In genomic region chr2:183078163-183078466, GRCh38 we compare ENCODE assay signal across 8 cellular contexts. TPM values are rescaled to one million over a fixed set of nuclear protein-coding genes. Genes with fewer than 3 reads are reported as not detected.
DNase-seq lines count a peak whose midpoint lies in the region; TF ChIP-seq lines count a peak whose summit lies in the region.

No MANE protein-coding gene starts in this region.

- CTCF ChIA-PET in activated naive CD4-positive, alpha-beta T cell treated with anti-CD3 and anti-CD28 coated beads, Interleukin-2, amount 10 ng/mL, durations not matched to agents 7 days and 5 days (lab: Charles Lee) = interaction anchor here (0.6 to 1.5 kb wide), 4 partner anchors 16 to 116 kb away, joined by 3 read pairs; no protein-coding TSS in a partner anchor

- no peaks in the 10 kb centered on the region for H3K79me1 ChIP-seq in trophoblast cell (ENCODE audit: low read length)

- no peak overlapping the region for H4K8ac ChIP-seq in trophoblast cell (ENCODE audit: low read depth, low read length)

- H3K23ac ChIP-seq in trophoblast cell (ENCODE audit: low read length) = no peak overlapping the region

- H2AK5ac ChIP-seq in trophoblast cell (ENCODE audit: low read length) = no peak overlapping the region

- no peak overlapping the region for H4K12ac ChIP-seq in trophoblast cell (ENCODE audit: low read depth, low read length)

- H3K18ac ChIP-seq in trophoblast cell (ENCODE audit: low read length) = no peak overlapping the region

- H3K14ac ChIP-seq in trophoblast cell (ENCODE audit: low read length) = no peak overlapping the region

- no peak overlapping the region for H2BK5ac ChIP-seq in trophoblast cell (ENCODE audit: low read depth, low read length, poor library complexity)

- no peaks in the 10 kb centered on the region for H3K36me3 Mint-ChIP-seq in activated naive CD4-positive, alpha-beta T cell treated with anti-CD3 and anti-CD28 coated beads, Interleukin-2, amount 10 ng/mL, durations not matched to agents 7 days and 5 days
- no peaks in the 10 kb centered on the region for H3K36me3 Mint-ChIP-seq in glutamatergic neuron (ENCODE audit: unreplicated experiment)

- DNase-seq in activated naive CD4-positive, alpha-beta T cell treated with anti-CD3 and anti-CD28 coated beads, Interleukin-2, amount 10 ng/mL, durations not matched to agents 7 days and 5 days = no peak
- DNase-seq in activated naive CD4-positive, alpha-beta T cell treated with anti-CD3 and anti-CD28 coated beads, Interleukin-2, amount 50 U/mL, for 16 hours = no peak
- DNase-seq in WERI-Rb-1 (peak; percentile 66), glutamatergic neuron (peak; percentile 42), trophoblast cell (no peak), GOT3 (lab: John Stamatoyannopoulos, UW) (no peak)
- no peak for DNase-seq in NK-92 treated with Interleukin-12 subunit alpha and Interleukin-12 subunit beta, amount 100 ng/mL, for 24 hours (lab: John Stamatoyannopoulos, UW)
- no peak for DNase-seq in effector CD4-positive, alpha-beta T cell

- H2BK12ac ChIP-seq in trophoblast cell (ENCODE audit: low read length) = no peak overlapping the region

- H2AFZ ChIP-seq in trophoblast cell (ENCODE audit: insufficient read depth, low read length, poor library complexity) = no peak overlapping the region

- H3K9me3 ChIP-seq in WERI-Rb-1 (ENCODE audit: severe bottlenecking) = no peaks in the 10 kb centered on the region
- no peaks in the 10 kb centered on the region for H3K9me3 ChIP-seq in trophoblast cell (ENCODE audit: insufficient read depth, low read depth, low read length)

- H3K4me3 Mint-ChIP-seq in activated naive CD4-positive, alpha-beta T cell treated with anti-CD3 and anti-CD28 coated beads, Interleukin-2, amount 10 ng/mL, durations not matched to agents 7 days and 5 days = peak overlapping the region; percentile 89
- H3K4me3 Mint-ChIP-seq in glutamatergic neuron (ENCODE audit: unreplicated experiment) = peak overlapping the region; percentile 95

- TF ChIP-seq CTCF in WERI-Rb-1 (IDR thresholded peaks at IDR 0.05; ENCODE audit: low read depth, low read length) (no peak), glutamatergic neuron (IDR thresholded peaks at IDR 0.05; ENCODE audit: partially characterized antibody, unreplicated experiment) (no peak)

- H3K9me3 Mint-ChIP-seq in activated naive CD4-positive, alpha-beta T cell treated with anti-CD3 and anti-CD28 coated beads, Interleukin-2, amount 10 ng/mL, durations not matched to agents 7 days and 5 days = no peaks in the 10 kb centered on the region
- H3K9me3 Mint-ChIP-seq in glutamatergic neuron (ENCODE audit: unreplicated experiment) = no peaks in the 10 kb centered on the region

- H3K4me2 ChIP-seq in trophoblast cell (ENCODE audit: low read length) = peak overlapping the region; percentile 96

- WGBS in trophoblast cell (ENCODE audit: extremely low coverage, insufficient coverage, insufficient read length) = no CpG with 5 or more reads among the region's 8 CpGs

- H3K27me3 ChIP-seq in WERI-Rb-1 (ENCODE audit: insufficient read depth, low read depth, severe bottlenecking) = no peaks in the 10 kb centered on the region
- no peaks in the 10 kb centered on the region for H3K27me3 ChIP-seq in trophoblast cell (ENCODE audit: insufficient read depth, low read length)

- peaks cover 12% of the 10 kb centered on the region for H3K27me3 Mint-ChIP-seq in activated naive CD4-positive, alpha-beta T cell treated with anti-CD3 and anti-CD28 coated beads, Interleukin-2, amount 10 ng/mL, durations not matched to agents 7 days and 5 days
- no peaks in the 10 kb centered on the region for H3K27me3 Mint-ChIP-seq in glutamatergic neuron (ENCODE audit: unreplicated experiment)

- peaks cover 13% of the 10 kb centered on the region for H3K4me1 Mint-ChIP-seq in activated naive CD4-positive, alpha-beta T cell treated with anti-CD3 and anti-CD28 coated beads, Interleukin-2, amount 10 ng/mL, durations not matched to agents 7 days and 5 days
- no peaks in the 10 kb centered on the region for H3K4me1 Mint-ChIP-seq in glutamatergic neuron (ENCODE audit: low read depth, unreplicated experiment)

- H3K36me3 ChIP-seq in WERI-Rb-1 (no peaks in the 10 kb centered on the region), trophoblast cell (ENCODE audit: control insufficient read depth in 1 of 2, insufficient read depth in 2 of 2, low read length in 2 of 2) (no peaks in the 10 kb centered on the region)

- H2BK120ac ChIP-seq in trophoblast cell (ENCODE audit: insufficient read depth, low read length, poor library complexity) = no peak overlapping the region

- H3K9ac ChIP-seq in trophoblast cell (ENCODE audit: low read length) = peak overlapping the region; percentile 42

- H3K27ac ChIP-seq in WERI-Rb-1 (peak overlapping the region; percentile 65), trophoblast cell (ENCODE audit: low read depth, low read length) (no peak overlapping the region)

- no peaks in the 10 kb centered on the region for H3K79me2 ChIP-seq in trophoblast cell (ENCODE audit: control insufficient read depth, insufficient read depth, low read length, poor library complexity)

- peak overlapping the region; percentile 97 for H3K4me3 ChIP-seq in WERI-Rb-1 (ENCODE audit: low read depth, low read length)
- peak overlapping the region; percentile 70 for H3K4me3 ChIP-seq in trophoblast cell (ENCODE audit: low read depth, low read length)

- H3K27ac Mint-ChIP-seq in activated naive CD4-positive, alpha-beta T cell treated with anti-CD3 and anti-CD28 coated beads, Interleukin-2, amount 10 ng/mL, durations not matched to agents 7 days and 5 days = peak overlapping the region; percentile 3
- H3K27ac Mint-ChIP-seq in glutamatergic neuron (ENCODE audit: unreplicated experiment) = peak overlapping the region; percentile 88

- H3K4me1 ChIP-seq in trophoblast cell (ENCODE audit: control insufficient read depth in 1 of 2, insufficient read depth in 2 of 2, low read length in 2 of 2) = peaks cover 3 to 4% of the 10 kb centered on the region in 2 experiments

- H3K4ac ChIP-seq in trophoblast cell (ENCODE audit: low read depth, low read length) = no peak overlapping the region

- no peak overlapping the region for H4K91ac ChIP-seq in trophoblast cell (ENCODE audit: low read depth, low read length)

RNA-seq across cellular contexts. Expression of gene DUSP19, which starts 0.4 kb away (rescaled TPM):
- total RNA-seq in glutamatergic neuron (ENCODE audit: unreplicated experiment) = 1.6 TPM
- 0.48 and 0.54 TPM in 2 replicates for polyA plus RNA-seq in trophoblast cell (2013)

RNA-seq across cellular contexts. Expression of gene NCKAP1, which starts 39.9 kb away (rescaled TPM):
- 116 TPM for total RNA-seq in glutamatergic neuron (ENCODE audit: unreplicated experiment)
- 100 and 102 TPM in 2 replicates for polyA plus RNA-seq in trophoblast cell (2013)

RNA-seq across cellular contexts. Expression of gene NUP35, which starts 46.1 kb away (rescaled TPM):
- total RNA-seq in glutamatergic neuron (ENCODE audit: unreplicated experiment) = 8.6 TPM
- polyA plus RNA-seq in trophoblast cell (2013) = 10.7 and 11.0 TPM in 2 replicates

Comparison
In these comparisons a context has a peak if more than half of its experiments do, and no peak if none do; other contexts are left out.
1. DNase-seq: peak in WERI-Rb-1 (single experiment) and glutamatergic neuron (single experiment); none in activated naive CD4-positive, alpha-beta T cell treated with anti-CD3 and anti-CD28 coated beads, Interleukin-2, amount 10 ng/mL, durations not matched to agents 7 days and 5 days (single experiment), activated naive CD4-positive, alpha-beta T cell treated with anti-CD3 and anti-CD28 coated beads, Interleukin-2, amount 50 U/mL, for 16 hours (single experiment), trophoblast cell (0 of 2), NK-92 treated with Interleukin-12 subunit alpha and Interleukin-12 subunit beta, amount 100 ng/mL, for 24 hours (single experiment), GOT3 (single experiment) and effector CD4-positive, alpha-beta T cell (single experiment).